In genomic region chr12:130559806-130560205, GRCh38 we compare ENCODE assay signal across 23 cellular contexts.
DNase-seq lines count a peak whose midpoint lies in the region; ATAC-seq, FAIRE-seq and TF ChIP-seq lines count a peak whose summit lies in the region.
"Had no signal": no experiment of that assay in that cellular context is flagged by ENCODE, and none has a peak within 500 bp of the region (broad histone marks: within the 10 kb centered on the region; RNA-seq: fewer than 3 reads in every experiment).

No MANE protein-coding gene starts in this region.

- no peak overlapping the region for H4K8ac ChIP-seq in trophoblast cell (ENCODE audit: low read depth, low read length)

- TF ChIP-seq EP300 in HepG2 (IDR thresholded peaks at IDR 0.05; ENCODE audit: low read depth in 2 of 2, low read length in 2 of 2), result no peak
- no peak for TF ChIP-seq EP300 in HepG2 (CRISPR knock-in tag; IDR thresholded peaks at IDR 0.05; ENCODE audit: borderline replicate concordance)
- no peak for TF ChIP-seq EP300 in transverse colon (IDR thresholded peaks at IDR 0.05; ENCODE audit: low read depth)

- no peak overlapping the region for H3K4ac ChIP-seq in trophoblast cell (ENCODE audit: low read depth, low read length)

- H3K4me3 ChIP-seq in colonic mucosa, result no peak overlapping the region
- H3K4me3 ChIP-seq in HepG2 (replicated peaks in 1 of 3; ENCODE audit: insufficient read depth in 1 of 3, low read depth in 2 of 3, low read length in 3 of 3), result no peak overlapping the region
- no peak overlapping the region for H3K4me3 ChIP-seq in transverse colon
- no peak overlapping the region for H3K4me3 ChIP-seq in OCI-LY7 (ENCODE audit: low read depth, low read length, poor library complexity, severe bottlenecking)
- no peak overlapping the region for H3K4me3 ChIP-seq in trophoblast cell (ENCODE audit: low read depth, low read length)
- H3K4me3 ChIP-seq: BLaER1 treated with 17β-estradiol and CSF1 and Interleukin-3, amounts not matched to agents 10 nM and 100 nM; GM12878; GM23338 had no signal

- H3K27ac ChIP-seq in colonic mucosa (no peak overlapping the region), HepG2 (ENCODE audit: extremely low read length, insufficient read depth, low read length) (no peak overlapping the region), transverse colon (no peak overlapping the region), OCI-LY7 (ENCODE audit: low read depth, low read length, poor library complexity, severe bottlenecking) (no peak overlapping the region), trophoblast cell (ENCODE audit: low read depth, low read length) (no peak overlapping the region)
- H3K27ac ChIP-seq: 22Rv1; BLaER1 treated with 17β-estradiol and CSF1 and Interleukin-3, amounts not matched to agents 10 nM and 100 nM had no signal

- H4K91ac ChIP-seq in trophoblast cell (ENCODE audit: low read depth, low read length), result no peak overlapping the region

- H3K4me2 ChIP-seq in HepG2 (ENCODE audit: low read depth, low read length) (peak overlapping the region; percentile 44), OCI-LY7 (ENCODE audit: low read length) (no peak overlapping the region), trophoblast cell (ENCODE audit: low read length) (no peak overlapping the region)
- H3K4me2 ChIP-seq: BLaER1 treated with 17β-estradiol and CSF1 and Interleukin-3, amounts not matched to agents 10 nM and 100 nM; GM23338 had no signal

- DNase-seq in COLO668 (lab: John Stamatoyannopoulos, UW; ENCODE audit: unreplicated experiment), result peak; percentile 33
- peak; percentile 55 for DNase-seq in colonic mucosa
- DNase-seq in HepG2 (ENCODE audit: low spot score), result peak; percentile 24
- peak; percentile 25 for DNase-seq in transverse colon
- no peak for DNase-seq in OCI-LY7 (ENCODE audit: low spot score)
- DNase-seq in NCI-H146 (lab: John Stamatoyannopoulos, UW), result no peak
- no peak for DNase-seq in trophoblast cell
- DNase-seq: AML-193; BE2C; Calu3; CD4-positive, alpha-beta T cell; CD8-positive, alpha-beta memory T cell; COR-L47; DMS79; EL; GDM1; H9 had no signal

- no peak overlapping the region for H3K9ac ChIP-seq in colonic mucosa (ENCODE audit: low read depth in 2 of 2, low read length in 2 of 2)
- no peak overlapping the region for H3K9ac ChIP-seq in HepG2 (ENCODE audit: insufficient read depth, low read depth, low read length)
- no peak overlapping the region for H3K9ac ChIP-seq in trophoblast cell (ENCODE audit: low read length)
- H3K9ac ChIP-seq: BLaER1 treated with 17β-estradiol and CSF1 and Interleukin-3, amounts not matched to agents 10 nM and 100 nM had no signal

- H3K4me1 ChIP-seq in colonic mucosa, result no peaks in the 10 kb centered on the region
- peaks cover 13% of the 10 kb centered on the region for H3K4me1 ChIP-seq in HepG2 (ENCODE audit: insufficient read depth, low read length)
- peaks cover 9 to 32% (median 17%) of the 10 kb centered on the region in 4 donors for H3K4me1 ChIP-seq in transverse colon
- H3K4me1 ChIP-seq in OCI-LY7 (ENCODE audit: insufficient read depth, low read length, poor library complexity, severe bottlenecking), result no peaks in the 10 kb centered on the region
- no peaks in the 10 kb centered on the region for H3K4me1 ChIP-seq in trophoblast cell (ENCODE audit: control insufficient read depth in 1 of 2, insufficient read depth in 2 of 2, low read length in 2 of 2)
- H3K4me1 ChIP-seq: BLaER1 treated with 17β-estradiol and CSF1 and Interleukin-3, amounts not matched to agents 10 nM and 100 nM had no signal

- CTCF ChIA-PET in HepG2 (lab: Yijun Ruan, JAX; ENCODE audit: low intra/inter-chr PET ratio, low total read pairs), result no interaction called here
- CTCF ChIA-PET in OCI-LY7 (lab: Charles Lee; ENCODE audit: unreplicated experiment), result no interaction called here

- no peak overlapping the region for H3K23ac ChIP-seq in trophoblast cell (ENCODE audit: low read length)

- no peaks in the 10 kb centered on the region for H3K9me2 ChIP-seq in OCI-LY7 (ENCODE audit: insufficient read depth, low read length)

- H3K79me1 ChIP-seq in trophoblast cell (ENCODE audit: low read length), result no peaks in the 10 kb centered on the region

- no peak overlapping the region for H4K12ac ChIP-seq in trophoblast cell (ENCODE audit: low read depth, low read length)

- H3K9me3 ChIP-seq in colonic mucosa, result no peaks in the 10 kb centered on the region
- H3K9me3 ChIP-seq in HepG2 (ENCODE audit: low read length), result peaks cover 6% of the 10 kb centered on the region
- H3K9me3 ChIP-seq in transverse colon, result peaks cover 0 to 3% of the 10 kb centered on the region in 2 donors
- H3K9me3 ChIP-seq in OCI-LY7 (ENCODE audit: low read length), result no peaks in the 10 kb centered on the region
- peaks cover 2% of the 10 kb centered on the region for H3K9me3 ChIP-seq in trophoblast cell (ENCODE audit: insufficient read depth, low read depth, low read length)
- H3K9me3 ChIP-seq: BE2C had no signal

- ATAC-seq in HepG2, result peak; percentile 74
- ATAC-seq: GM12878, GM23338, HCT116 had no signal

- POLR2A ChIA-PET in HepG2 (lab: Yijun Ruan, JAX), result no interaction called here
- POLR2A ChIA-PET in OCI-LY7 (lab: Charles Lee), result no interaction called here

- H4K20me1 ChIP-seq in HepG2 (ENCODE audit: insufficient read depth, low read length) (no peaks in the 10 kb centered on the region), OCI-LY7 (ENCODE audit: insufficient read depth, low read length) (no peaks in the 10 kb centered on the region)
- H4K20me1 ChIP-seq: BLaER1 treated with 17β-estradiol and CSF1 and Interleukin-3, amounts not matched to agents 10 nM and 100 nM had no signal

- H3K14ac ChIP-seq in trophoblast cell (ENCODE audit: low read length), result no peak overlapping the region

- no peak for TF ChIP-seq POLR2A in HepG2 (IDR thresholded peaks at IDR 0.05; ENCODE audit: insufficient read depth in 1 of 2, low read depth in 2 of 2, low read length in 2 of 2)
- TF ChIP-seq POLR2A in transverse colon (IDR thresholded peaks at IDR 0.05), result no peak

- H2BK12ac ChIP-seq in trophoblast cell (ENCODE audit: low read length), result no peak overlapping the region

- no peak for TF ChIP-seq CTCF in colonic mucosa (IDR thresholded peaks at IDR 0.05)
- TF ChIP-seq CTCF in HepG2 (CRISPR knock-in tag; IDR thresholded peaks at IDR 0.05), result no peak
- no peak for TF ChIP-seq CTCF in transverse colon (IDR thresholded peaks at IDR 0.05)
- TF ChIP-seq CTCF in OCI-LY7 (conservative IDR thresholded peaks at IDR 0.05; ENCODE audit: low read length), result no peak

- H2BK120ac ChIP-seq in trophoblast cell (ENCODE audit: insufficient read depth, low read length, poor library complexity), result no peak overlapping the region

- no peaks in the 10 kb centered on the region for H3K27me3 ChIP-seq in colonic mucosa
- H3K27me3 ChIP-seq in HepG2 (ENCODE audit: control insufficient read depth in 1 of 2, insufficient read depth in 2 of 2, low read length in 2 of 2), result peaks cover 4 to 30% of the 10 kb centered on the region in 2 experiments; a peak in 4 of 5 replicates
- H3K27me3 ChIP-seq in transverse colon, result peaks cover 4% of the 10 kb centered on the region
- no peaks in the 10 kb centered on the region for H3K27me3 ChIP-seq in trophoblast cell (ENCODE audit: insufficient read depth, low read length)
- H3K27me3 ChIP-seq: BE2C had no signal

- H3K18ac ChIP-seq in trophoblast cell (ENCODE audit: low read length), result no peak overlapping the region

- no TSS peak for BruUV-seq in HepG2 (replicated peaks; lab: Mats Ljungman, UMichigan)
- no TSS peak for BruUV-seq in OCI-LY7 (replicated peaks; lab: Mats Ljungman, UMichigan)

- intact Hi-C loops in colonic mucosa (cut with DNase I) (loop anchor here (5.0 kb wide), 1 partner anchor 72 kb away; no protein-coding TSS in a partner anchor), HepG2 (cut with micrococcal nuclease; ENCODE audit: unreplicated experiment) (no loop called here), transverse colon (cut with DNase I; ENCODE audit: low total_unique reads) (no loop called here), OCI-LY7 (cut with micrococcal nuclease; ENCODE audit: unreplicated experiment) (no loop called here)

- in situ Hi-C loops in HepG2 (cut with HindIII; ENCODE audit: extremely low pct_ligation_motif_present, low pct_unique_long_range_greater_than_20kb) (no loop called here), transverse colon (cut with MboI; ENCODE audit: low pct_ligation_motif_present in 1 of 4, low pct_unique_long_range_greater_than_20kb in 1 of 4, low sequenced_read_pairs in 3 of 4) (no loop called here)

- WGBS in HepG2 (ENCODE audit: low lambda C conversion rate), result 6% methylated on average over 6 of the region's 7 CpGs
- WGBS in transverse colon (ENCODE audit: low coverage in 1 of 2), 2 donors, result 57 to 60% methylated on average over 3 to 7 of the region's 7 CpGs
- no CpG with 5 or more reads among the region's 7 CpGs for WGBS in trophoblast cell (ENCODE audit: extremely low coverage, insufficient coverage, insufficient read length)

- H3K79me2 ChIP-seq in HepG2 (ENCODE audit: insufficient read depth, low read length), result no peaks in the 10 kb centered on the region
- no peaks in the 10 kb centered on the region for H3K79me2 ChIP-seq in OCI-LY7 (ENCODE audit: insufficient read depth, low read depth, low read length)
- H3K79me2 ChIP-seq in trophoblast cell (ENCODE audit: control insufficient read depth, insufficient read depth, low read length, poor library complexity), result no peaks in the 10 kb centered on the region

- H3K36me3 ChIP-seq in colonic mucosa (no peaks in the 10 kb centered on the region), HepG2 (replicated peaks in 1 of 2; ENCODE audit: control insufficient read depth in 1 of 2, insufficient read depth in 2 of 2, low read length in 2 of 2) (no peaks in the 10 kb centered on the region), transverse colon (no peaks in the 10 kb centered on the region), OCI-LY7 (ENCODE audit: insufficient read depth, low read length) (no peaks in the 10 kb centered on the region), trophoblast cell (ENCODE audit: control insufficient read depth in 1 of 2, insufficient read depth in 2 of 2, low read length in 2 of 2) (no peaks in the 10 kb centered on the region)
- H3K36me3 ChIP-seq: BLaER1 treated with 17β-estradiol and CSF1 and Interleukin-3, amounts not matched to agents 10 nM and 100 nM had no signal

- no peak for TF ChIP-seq RAD21 in HepG2 (CRISPR knock-in tag; IDR thresholded peaks at IDR 0.05)

- no peak for FAIRE-seq in HepG2 (lab: Jason Lieb, UNC)
- FAIRE-seq: A204.1, GM12878 had no signal

- H2BK5ac ChIP-seq in trophoblast cell (ENCODE audit: low read depth, low read length, poor library complexity), result no peak overlapping the region

- H2AFZ ChIP-seq in HepG2 (ENCODE audit: low read length) (no peak overlapping the region), OCI-LY7 (ENCODE audit: low read length) (no peak overlapping the region), trophoblast cell (ENCODE audit: insufficient read depth, low read length, poor library complexity) (no peak overlapping the region)
- H2AFZ ChIP-seq: GM23338 had no signal

- no peak overlapping the region for H2AK5ac ChIP-seq in trophoblast cell (ENCODE audit: low read length)

TF ChIP-seq in HepG2, 621 proteins besides CTCF, POLR2A, EP300 and RAD21 (continues in another document):
- TF ChIP-seq ZNF782 (CRISPR knock-in tag; IDR thresholded peaks at IDR 0.05; ENCODE audit: borderline replicate concordance), result no peak

Comparison
In these comparisons a context has a peak if more than half of its experiments do, and no peak if none do; other contexts are left out.
1. DNase-seq: peak in COLO668 (single experiment), colonic mucosa (single experiment), HepG2 (single experiment) and transverse colon (single experiment); none in OCI-LY7 (single experiment), NCI-H146 (single experiment) and trophoblast cell (0 of 2).